1 cellular context compared by ENCODE assay signal in genomic region chr6:113731528-113731927, GRCh38.
TF ChIP-seq lines count a peak whose summit lies in the region.

No MANE protein-coding gene starts in this region.

TF ChIP-seq in WTC11, 78 proteins besides CTCF, POLR2A, EP300 and RAD21 (continued from another document):
- no peak for TF ChIP-seq SP1 (CRISPR knock-in tag; conservative IDR thresholded peaks at IDR 0.05)
- TF ChIP-seq USF2 (CRISPR knock-in tag; IDR thresholded peaks at IDR 0.05), result no peak
- TF ChIP-seq E2F1 (CRISPR knock-in tag; IDR thresholded peaks at IDR 0.05), result no peak
- TF ChIP-seq ATF1 (CRISPR knock-in tag; IDR thresholded peaks at IDR 0.05), result no peak
- no peak for TF ChIP-seq ZNF423 (CRISPR knock-in tag; IDR thresholded peaks at IDR 0.05)
- TF ChIP-seq TCF7 (CRISPR knock-in tag; IDR thresholded peaks at IDR 0.05; ENCODE audit: low read depth), result no peak
